In genomic region chr2:143706297-143706696, GRCh38 we compare ENCODE assay signal across 23 cellular contexts.
DNase-seq lines count a peak whose midpoint lies in the region; ATAC-seq, FAIRE-seq and TF ChIP-seq lines count a peak whose summit lies in the region.
"Had no signal": no experiment of that assay in that cellular context is flagged by ENCODE, and none has a peak within 500 bp of the region (broad histone marks: within the 10 kb centered on the region; RNA-seq: fewer than 3 reads in every experiment).

No MANE protein-coding gene starts in this region.

- no peak for TF ChIP-seq CTCF in lower lobe of right lung (IDR thresholded peaks at IDR 0.05)
- no peak for TF ChIP-seq CTCF in transverse colon (IDR thresholded peaks at IDR 0.05)
- no peak for TF ChIP-seq CTCF in mucosa of descending colon (IDR thresholded peaks at IDR 0.05)

- 69 to 81% methylated on average over 3 of the region's 3 CpGs for WGBS in transverse colon (ENCODE audit: low coverage in 1 of 2), 2 donors

- H3K4me3 ChIP-seq in lower lobe of right lung (no peak overlapping the region), transverse colon (no peak overlapping the region), mucosa of descending colon (no peak overlapping the region)
- H3K4me3 ChIP-seq: SJCRH30 had no signal

- H3K27ac ChIP-seq in lower lobe of right lung (no peak overlapping the region), transverse colon (peak overlapping the region in 3 of 4 donors; percentile 7 to 19 (median 14))
- H3K27ac ChIP-seq: SJCRH30 had no signal

- intact Hi-C loops in lower lobe of right lung (cut with DNase I) (no loop called here), transverse colon (cut with DNase I; ENCODE audit: low total_unique reads) (no loop called here), mucosa of descending colon (cut with DNase I, micrococcal nuclease) (no loop called here)

- no peaks in the 10 kb centered on the region for H3K9me3 ChIP-seq in lower lobe of right lung
- H3K9me3 ChIP-seq in transverse colon: no peaks in the 10 kb centered on the region
- H3K9me3 ChIP-seq in mucosa of descending colon: no peaks in the 10 kb centered on the region

- peaks cover 15% of the 10 kb centered on the region for H3K4me1 ChIP-seq in lower lobe of right lung
- H3K4me1 ChIP-seq in transverse colon: peaks cover 0 to 3% (median 0%) of the 10 kb centered on the region in 4 donors
- no peaks in the 10 kb centered on the region for H3K4me1 ChIP-seq in mucosa of descending colon (ENCODE audit: low read depth)

- TF ChIP-seq POLR2A in GM12891 (IDR thresholded peaks at IDR 0.05; ENCODE audit: low read depth, low read length): no peak
- no peak for TF ChIP-seq POLR2A in transverse colon (IDR thresholded peaks at IDR 0.05)

- peak; percentile 59 to 65 for ATAC-seq in lower lobe of right lung
- no peak for ATAC-seq in mucosa of descending colon
- ATAC-seq: SK-N-SH treated with all-trans-retinoic acid at 6 μM for 48 hours had no signal

- TF ChIP-seq EP300 in transverse colon (IDR thresholded peaks at IDR 0.05; ENCODE audit: low read depth): no peak

- FAIRE-seq in GM12891 (lab: Jason Lieb, UNC): peak; percentile 5
- FAIRE-seq: GM12892 had no signal

- no peak for DNase-seq in GM12891 (ENCODE audit: insufficient read length, low spot score)
- DNase-seq in astrocyte of the hippocampus (ENCODE audit: low read depth, low spot score): peak; percentile 12
- DNase-seq in lower lobe of right lung: no peak
- no peak for DNase-seq in transverse colon
- no peak for DNase-seq in NCI-H1694 treated with DMSO at 0.1 percent for 48 hours (lab: John Stamatoyannopoulos, UW)
- no peak for DNase-seq in SIG-M5 (lab: John Stamatoyannopoulos, UW)
- no peak for DNase-seq in mucosa of descending colon
- DNase-seq: C1 segment of cervical spinal cord; Caco-2; CD4-positive, alpha-beta memory T cell; EL; GDM1; Karpas-422; NCI-H1092; NCI-H1417 treated with DMSO at 0.1 percent for 48 hours; NCI-H187 treated with DMSO at 0.1 percent for 48 hours; NCI-H2171 treated with DMSO at 0.1 percent for 48 hours; NCI-H345; NCI-H524; NCI-H774; SJCRH30 had no signal

- H3K27me3 ChIP-seq in lower lobe of right lung (ENCODE audit: low read depth) (no peaks in the 10 kb centered on the region), transverse colon (no peaks in the 10 kb centered on the region)
- H3K27me3 ChIP-seq: SJCRH30 had no signal

- H3K36me3 ChIP-seq in lower lobe of right lung (no peaks in the 10 kb centered on the region), transverse colon (no peaks in the 10 kb centered on the region), mucosa of descending colon (ENCODE audit: low read depth) (no peaks in the 10 kb centered on the region)
- H3K36me3 ChIP-seq: SJCRH30 had no signal

- in situ Hi-C loops in transverse colon (cut with MboI; ENCODE audit: low pct_ligation_motif_present in 1 of 4, low pct_unique_long_range_greater_than_20kb in 1 of 4, low sequenced_read_pairs in 3 of 4): no loop called here

TF ChIP-seq in GM12891, 5 proteins besides CTCF, POLR2A, EP300 and RAD21:
- TF ChIP-seq SPI1 (IDR thresholded peaks at IDR 0.05; ENCODE audit: low read depth, low read length): no peak
- TF ChIP-seq POU2F2 (IDR thresholded peaks at IDR 0.05; ENCODE audit: low read depth, low read length): no peak
- TF ChIP-seq TAF1 (IDR thresholded peaks at IDR 0.05; ENCODE audit: low read depth, low read length): no peak
- no peak for TF ChIP-seq PAX5 (IDR thresholded peaks at IDR 0.05; ENCODE audit: insufficient read depth, low read length, severe bottlenecking)
- no peak for TF ChIP-seq POLR2AphosphoS5 (IDR thresholded peaks at IDR 0.05; ENCODE audit: low read depth, low read length)
